Comparison of ENCODE assay signal across 8 cellular contexts in genomic region chr2:20378891-20379519, GRCh38. TPM values are rescaled to one million over a fixed set of nuclear protein-coding genes. Genes with fewer than 3 reads are reported as not detected.
DNase-seq lines count a peak whose midpoint lies in the region; ATAC-seq and TF ChIP-seq lines count a peak whose summit lies in the region.

No MANE protein-coding gene starts in this region.

- H2AFZ ChIP-seq in ACC112 (ENCODE audit: low read length, unreplicated experiment) (peak overlapping the region; percentile 61), GM23248 (peak overlapping the region; percentile 58)

- no peaks in the 10 kb centered on the region for H3K9me3 Mint-ChIP-seq in endodermal cell
- H3K9me3 Mint-ChIP-seq in CD4-positive, alpha-beta memory T cell, result peaks cover 0 to 2% (median 0%) of the 10 kb centered on the region in 8 donors

- H3K79me2 ChIP-seq in ACC112 (ENCODE audit: control insufficient read depth, insufficient read depth, low read length, unreplicated experiment) (no peaks in the 10 kb centered on the region), GM23248 (ENCODE audit: insufficient read depth) (no peaks in the 10 kb centered on the region)

- CTCF ChIA-PET in CD4-positive, alpha-beta memory T cell (lab: Charles Lee; ENCODE audit: partially characterized antibody), result interaction anchor here (0.7 to 1.6 kb wide), 4 partner anchors 24 to 264 kb away, joined by 3 to 5 read pairs (median 3); no protein-coding TSS in a partner anchor

- intact Hi-C loops in upper lobe of right lung (cut with DNase I), result no loop called here
- intact Hi-C loops in CD4-positive, alpha-beta memory T cell (cut with micrococcal nuclease), result no loop called here

- peaks cover 4% of the 10 kb centered on the region; the same call in 1 of the 2 replicates for H3F3A ChIP-seq in GM23248 (ENCODE audit: insufficient read depth)

- 16% methylated on average over 13 of the region's 13 CpGs for WGBS in GM23248 (ENCODE audit: low coverage in 1 of 2, low lambda C conversion rate in 2 of 2, missing lambda C conversion rate in 2 of 2), 2 experiments
- WGBS in endodermal cell (ENCODE audit: insufficient coverage in 1 of 2, insufficient read length in 1 of 2), 2 experiments, result 58 to 66% methylated on average over 6 to 13 of the region's 13 CpGs
- WGBS in lung, 2 donors, result 45 to 56% methylated on average over 13 of the region's 13 CpGs

- H3K27me3 ChIP-seq in ACC112 (ENCODE audit: insufficient read depth, low read length) (no peaks in the 10 kb centered on the region), GM23248 (replicated peaks; ENCODE audit: insufficient read depth) (no peaks in the 10 kb centered on the region), endodermal cell (ENCODE audit: control insufficient read depth, insufficient read depth, low read length, poor library complexity, severe bottlenecking) (no peaks in the 10 kb centered on the region), lung (ENCODE audit: control insufficient read depth, insufficient read depth) (no peaks in the 10 kb centered on the region), upper lobe of right lung (no peaks in the 10 kb centered on the region)
- H3K27me3 ChIP-seq in CD4-positive, alpha-beta memory T cell (ENCODE audit: insufficient read depth, low read length), result no peaks in the 10 kb centered on the region

- POLR2A ChIA-PET in CD4-positive, alpha-beta memory T cell (lab: Charles Lee; ENCODE audit: partially characterized antibody), result interaction anchor here (1.3 kb wide), 1 partner anchor 68 kb away, joined by 3 read pairs; the partner anchor contains the start of gene RHOB

- no peak overlapping the region for H3K4me3 Mint-ChIP-seq in endodermal cell
- no peak overlapping the region for H3K4me3 Mint-ChIP-seq in CD4-positive, alpha-beta memory T cell

- peaks cover 24% of the 10 kb centered on the region for H3K4me1 Mint-ChIP-seq in endodermal cell
- peaks cover 0 to 3% (median 2%) of the 10 kb centered on the region in 4 donors for H3K4me1 Mint-ChIP-seq in CD4-positive, alpha-beta memory T cell

- H3K36me3 Mint-ChIP-seq in endodermal cell (ENCODE audit: low read depth), result no peaks in the 10 kb centered on the region
- no peaks in the 10 kb centered on the region for H3K36me3 Mint-ChIP-seq in CD4-positive, alpha-beta memory T cell

- no peak overlapping the region for H3K9ac ChIP-seq in GM23248
- H3K9ac ChIP-seq in endodermal cell (ENCODE audit: extremely low read depth, low read length, poor library complexity, severe bottlenecking), result no peak overlapping the region

- H3K4me3 ChIP-seq in ACC112 (ENCODE audit: low read depth, low read length), result no peak overlapping the region
- H3K4me3 ChIP-seq in GM23248, result no peak overlapping the region
- no peak overlapping the region for H3K4me3 ChIP-seq in endodermal cell (ENCODE audit: low read length)
- H3K4me3 ChIP-seq in lung, result no peak overlapping the region
- H3K4me3 ChIP-seq in upper lobe of right lung, result no peak overlapping the region
- H3K4me3 ChIP-seq in CD4-positive, alpha-beta memory T cell (ENCODE audit: low read length in 2 of 2), result no peak overlapping the region

- DNase-seq in GM23248 (peak; percentile 94), OCI-M1 (lab: John Stamatoyannopoulos, UW) (peak; percentile 74), endodermal cell (peak; percentile 92), lung (ENCODE audit: low spot score) (peak; percentile 67), upper lobe of right lung (peak; percentile 82)
- DNase-seq in CD4-positive, alpha-beta memory T cell, result no peak

- H3K9me3 ChIP-seq in GM23248 (ENCODE audit: low read depth) (no peaks in the 10 kb centered on the region), endodermal cell (ENCODE audit: control insufficient read depth, low read length) (no peaks in the 10 kb centered on the region), lung (ENCODE audit: control insufficient read depth in 2 of 2, insufficient read depth in 1 of 2, low read length in 1 of 2) (no peaks in the 10 kb centered on the region), upper lobe of right lung (no peaks in the 10 kb centered on the region)
- no peaks in the 10 kb centered on the region for H3K9me3 ChIP-seq in CD4-positive, alpha-beta memory T cell (ENCODE audit: control insufficient read depth in 1 of 2, low read length in 2 of 2)

- peaks cover 2% of the 10 kb centered on the region for H3K27me3 Mint-ChIP-seq in endodermal cell (ENCODE audit: insufficient read depth)
- H3K27me3 Mint-ChIP-seq in CD4-positive, alpha-beta memory T cell, result peaks cover 2 to 6% of the 10 kb centered on the region in 2 donors

- TF ChIP-seq CTCF in endodermal cell (conservative IDR thresholded peaks at IDR 0.05), result peak; percentile 92
- peak; percentile 15 for TF ChIP-seq CTCF in lung (IDR thresholded peaks at IDR 0.05; ENCODE audit: control extremely low read depth, extremely low read depth)
- peak; percentile 67 for TF ChIP-seq CTCF in upper lobe of right lung (IDR thresholded peaks at IDR 0.05)

- H4K20me1 ChIP-seq in GM23248 (ENCODE audit: insufficient read depth), result no peaks in the 10 kb centered on the region

- H3K4me1 ChIP-seq in ACC112 (ENCODE audit: control insufficient read depth, insufficient read depth, low read length, unreplicated experiment) (no peaks in the 10 kb centered on the region), GM23248 (ENCODE audit: insufficient read depth) (peaks cover 6% of the 10 kb centered on the region; the same call in 1 of the 2 replicates), endodermal cell (ENCODE audit: control insufficient read depth, insufficient read depth, low read length) (no peaks in the 10 kb centered on the region), lung (ENCODE audit: control insufficient read depth in 2 of 2, insufficient read depth in 2 of 2, low read length in 2 of 2) (peaks cover 2 to 3% of the 10 kb centered on the region in 2 donors), upper lobe of right lung (peaks cover 3% of the 10 kb centered on the region)
- no peaks in the 10 kb centered on the region for H3K4me1 ChIP-seq in CD4-positive, alpha-beta memory T cell (ENCODE audit: insufficient read depth, low read length)

- peak; percentile 85 for ATAC-seq in lung (ENCODE audit: insufficient read depth, low FRiP score)
- peak; percentile 96 for ATAC-seq in upper lobe of right lung
- ATAC-seq in HG03095 (IDR thresholded peaks at IDR 0.05; ENCODE audit: unreplicated experiment), result no peak

- H3K9me2 ChIP-seq in GM23248 (ENCODE audit: insufficient read depth), result no peaks in the 10 kb centered on the region

- H3K36me3 ChIP-seq in ACC112 (ENCODE audit: insufficient read depth, low read length) (no peaks in the 10 kb centered on the region), GM23248 (ENCODE audit: low read depth) (no peaks in the 10 kb centered on the region), endodermal cell (ENCODE audit: control insufficient read depth, insufficient read depth, low read length) (no peaks in the 10 kb centered on the region), lung (ENCODE audit: control insufficient read depth in 2 of 2, insufficient read depth in 2 of 2, low read length in 2 of 2) (no peaks in the 10 kb centered on the region), upper lobe of right lung (no peaks in the 10 kb centered on the region)
- no peaks in the 10 kb centered on the region for H3K36me3 ChIP-seq in CD4-positive, alpha-beta memory T cell (ENCODE audit: insufficient read depth, low read length)

- no peak overlapping the region for H3K27ac ChIP-seq in ACC112 (ENCODE audit: low read depth, low read length)
- H3K27ac ChIP-seq in GM23248, result no peak overlapping the region
- no peak overlapping the region for H3K27ac ChIP-seq in endodermal cell (ENCODE audit: low read depth, low read length)
- peak overlapping the region in 1 of 2 donors; percentile 5 for H3K27ac ChIP-seq in lung (ENCODE audit: low read depth in 1 of 2, low read length in 1 of 2)
- H3K27ac ChIP-seq in upper lobe of right lung, result peak overlapping the region; percentile 17
- H3K27ac ChIP-seq in CD4-positive, alpha-beta memory T cell (ENCODE audit: low read depth, low read length), result no peak overlapping the region

- H3K4me2 ChIP-seq in GM23248 (ENCODE audit: unreplicated experiment), result no peak overlapping the region

- H3K27ac Mint-ChIP-seq in endodermal cell, result peak overlapping the region; percentile 9
- H3K27ac Mint-ChIP-seq in CD4-positive, alpha-beta memory T cell, result no peak overlapping the region

- in situ Hi-C loops in GM23248 (cut with MboI), result loop anchor here (25.0 kb wide), 1 partner anchor 558 kb away; no protein-coding TSS in a partner anchor

RNA-seq across cellular contexts. Expression of gene PUM2, which starts 28.4 kb away (rescaled TPM):
- 18.3 and 21.9 TPM in 2 replicates for total RNA-seq in GM23248 (2014; rRNA removed; shearing (Covaris generic))
- polyA plus RNA-seq in GM23248 (2016; fragmentation: Nextera tagmentation; extraction: Ambion mirVana) (12.0 and 13.6 TPM in 2 replicates), lung (10 to 100 TPM; 27.4 to 29.5 TPM)
- total RNA-seq in endodermal cell (100 to 1,000 TPM; 114 to 126 TPM), lung (100 to 1,000 TPM in 1 of 2 donors, 10 to 100 TPM in 1; 72.5 to 145 TPM), upper lobe of right lung (116 TPM)
- polyA plus RNA-seq in endodermal cell (2013, experiment 1 of 2), result 79.0 TPM
- 74.6 TPM for polyA plus RNA-seq in endodermal cell (2013, experiment 2 of 2)
- 100 to 1,000 TPM; 161 to 184 TPM for total RNA-seq in CD4-positive, alpha-beta memory T cell
- polyA plus RNA-seq in CD4-positive, alpha-beta memory T cell, result 10 to 100 TPM; 20.3 to 20.5 TPM

Comparison
In these comparisons a context has a peak if more than half of its experiments do, and no peak if none do; other contexts are left out.
1. DNase-seq: peak in GM23248 (single experiment), OCI-M1 (single experiment), endodermal cell (single experiment), lung (single experiment) and upper lobe of right lung (single experiment); none in CD4-positive, alpha-beta memory T cell (0 of 5).
2. CTCF ChIP-seq: peak in every context shown above with its lines; median percentile 92 in endodermal cell; 67 in upper lobe of right lung; 15 in lung.